ENCODE assay signal across 30 cellular contexts in the genomic region with DNA sequence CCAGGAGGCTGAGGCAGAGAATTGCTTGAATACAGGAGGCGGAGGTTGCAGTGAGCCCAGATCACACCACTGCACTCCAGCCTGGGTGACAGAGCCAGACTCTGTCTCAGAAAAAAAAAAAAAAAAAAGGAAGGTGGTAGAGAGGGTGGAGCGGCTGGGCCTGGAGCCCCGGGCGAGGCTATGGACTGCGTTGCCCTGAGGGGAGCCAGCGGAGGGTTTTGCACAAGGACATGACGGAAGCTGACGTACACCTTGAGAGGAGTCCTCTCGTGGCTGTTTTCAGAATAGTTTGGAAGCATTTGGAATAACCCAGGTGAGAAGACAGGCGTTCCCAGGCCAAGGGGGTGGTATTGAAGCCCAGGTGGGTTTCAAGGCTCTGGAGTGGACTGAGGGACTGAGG. TPM values are rescaled to one million over a fixed set of nuclear protein-coding genes. Genes with fewer than 3 reads are reported as not detected.
"Had no signal": no experiment of that assay in that cellular context is flagged by ENCODE, and none has a peak within 500 bp of the region (broad histone marks: within the 10 kb centered on the region; RNA-seq: fewer than 3 reads in every experiment).

No MANE protein-coding gene starts in this region.

- H3K27me3 ChIP-seq: breast epithelium, SJCRH30 had no signal

- H3K9me3 Mint-ChIP-seq: activated CD4-positive, alpha-beta memory T cell treated with anti-CD3 and anti-CD28 coated beads, Interleukin-2, amount 10 ng/mL, durations not matched to agents 7 days and 5 days; activated naive CD4-positive, alpha-beta T cell treated with anti-CD3 and anti-CD28 coated beads, Interleukin-2, amount 10 ng/mL, durations not matched to agents 7 days and 5 days; activated naive CD8-positive, alpha-beta T cell treated with anti-CD3 and anti-CD28 coated beads for 36 hours; activated T-cell treated with anti-CD3 and anti-CD28 coated beads, Interleukin-2, amount 50 U/mL, for 72 hours; activated T-helper 2 cell treated with anti-CD3 and anti-CD28 coated beads, Interferon-gamma antibody, Interleukin-2, Interleukin-4, amounts not matched to agents 10 μg/mL and 5 μg/mL and 100 μg/mL, durations not matched to agents 14 hours and 24 hours and 36 hours had no signal

- H3K27ac ChIP-seq: breast epithelium, SJCRH30, VCaP had no signal

- H3K4me2 ChIP-seq: SK-N-SH had no signal

- H3K27ac Mint-ChIP-seq: activated CD4-positive, alpha-beta memory T cell treated with anti-CD3 and anti-CD28 coated beads, Interleukin-2, amount 10 ng/mL, durations not matched to agents 7 days and 5 days; activated CD4-positive, alpha-beta T cell treated with anti-CD3 and anti-CD28 coated beads for 36 hours; activated naive CD4-positive, alpha-beta T cell treated with anti-CD3 and anti-CD28 coated beads, Interleukin-2, amount 10 ng/mL, durations not matched to agents 7 days and 5 days; activated naive CD8-positive, alpha-beta T cell treated with anti-CD3 and anti-CD28 coated beads for 36 hours; activated T-cell treated with anti-CD3 and anti-CD28 coated beads, Interleukin-2, amount 50 U/mL, for 72 hours; activated T-helper 2 cell treated with anti-CD3 and anti-CD28 coated beads, Interferon-gamma antibody, Interleukin-2, Interleukin-4, amounts not matched to agents 10 μg/mL and 5 μg/mL and 100 μg/mL, durations not matched to agents 14 hours and 24 hours and 36 hours had no signal

- H3K4me3 Mint-ChIP-seq: activated CD4-positive, alpha-beta memory T cell treated with anti-CD3 and anti-CD28 coated beads, Interleukin-2, amount 10 ng/mL, durations not matched to agents 7 days and 5 days; activated CD4-positive, alpha-beta T cell treated with anti-CD3 and anti-CD28 coated beads for 36 hours; activated naive CD4-positive, alpha-beta T cell treated with anti-CD3 and anti-CD28 coated beads, Interleukin-2, amount 10 ng/mL, durations not matched to agents 7 days and 5 days; activated naive CD8-positive, alpha-beta T cell treated with anti-CD3 and anti-CD28 coated beads for 36 hours; activated T-cell treated with anti-CD3 and anti-CD28 coated beads, Interleukin-2, amount 50 U/mL, for 72 hours had no signal

- DNase-seq: activated CD4-positive, alpha-beta memory T cell treated with anti-CD3 and anti-CD28 coated beads, Interleukin-2, amount 10 ng/mL, durations not matched to agents 7 days and 5 days; activated CD4-positive, alpha-beta T cell treated with anti-CD3 and anti-CD28 coated beads for 36 hours; activated CD4-positive, alpha-beta T cell treated with anti-CD3 and anti-CD28 coated beads, Interleukin-2, amount 50 U/mL, for 1 hour; activated gamma-delta T cell treated with Interleukin-2 at 50 U/mL for 16 hours; activated naive CD4-positive, alpha-beta T cell treated with anti-CD3 and anti-CD28 coated beads, Interleukin-2, amount 10 ng/mL, durations not matched to agents 7 days and 5 days; activated naive CD8-positive, alpha-beta T cell treated with anti-CD3 and anti-CD28 coated beads for 36 hours; activated T-cell treated with anti-CD3 and anti-CD28 coated beads for 4 hours; activated T-cell treated with anti-CD3 and anti-CD28 coated beads, Interleukin-2, amount 50 U/mL, for 72 hours; Karpas-422; MM.1S; NCI-H1105; NCI-H1436; NCI-H1694 treated with DMSO at 0.1 percent for 48 hours; NCI-H2029 treated with DMSO at 0.1 percent for 48 hours; NCI-H345; NCI-H510A; NCI-H526 treated with DMSO at 0.1 percent for 48 hours; NCI-H82; Right ventricle myocardium superior; SJCRH30; SK-N-SH; T-helper 1 cell had no signal

- ATAC-seq: activated CD4-positive, alpha-beta T cell treated with anti-CD3 and anti-CD28 coated beads for 36 hours; activated T-cell treated with anti-CD3 and anti-CD28 coated beads, Interleukin-2, amount 50 U/mL, for 72 hours; K562 had no signal

- H3K36me3 ChIP-seq: breast epithelium, SJCRH30 had no signal

- H3K4me1 ChIP-seq: breast epithelium had no signal

- H3K36me3 Mint-ChIP-seq: activated naive CD4-positive, alpha-beta T cell treated with anti-CD3 and anti-CD28 coated beads, Interleukin-2, amount 10 ng/mL, durations not matched to agents 7 days and 5 days; activated naive CD8-positive, alpha-beta T cell treated with anti-CD3 and anti-CD28 coated beads for 36 hours had no signal

- H3K9ac ChIP-seq: SK-N-SH had no signal

- H3K4me3 ChIP-seq: breast epithelium, K562, SJCRH30 had no signal

- H3K9me3 ChIP-seq: breast epithelium, SK-N-SH had no signal

RNA-seq across cellular contexts. Expression of gene FBLIM1, which starts 6.9 kb away (rescaled TPM):
- total RNA-seq: activated CD4-positive, alpha-beta memory T cell treated with anti-CD3 and anti-CD28 coated beads, Interleukin-2, amount 10 ng/mL, durations not matched to agents 7 days and 5 days; activated CD8-positive, alpha-beta memory T cell treated with anti-CD3 and anti-CD28 coated beads for 36 hours; activated naive CD8-positive, alpha-beta T cell treated with anti-CD3 and anti-CD28 coated beads for 36 hours; activated T-cell treated with anti-CD3 and anti-CD28 coated beads, Interleukin-2, amount 50 U/mL, for 72 hours; activated T-helper 2 cell treated with anti-CD3 and anti-CD28 coated beads, Interferon-gamma antibody, Interleukin-2, Interleukin-4, amounts not matched to agents 10 μg/mL and 5 μg/mL and 100 μg/mL, durations not matched to agents 14 hours and 24 hours and 36 hours; OCI-LY7; T-helper 2 cell treated with Interferon-gamma antibody and Interleukin-4, amounts not matched to agents 100 ng/mL and 5 ng/mL, for 36 hours had no signal

RNA-seq across cellular contexts. Expression of gene TMEM82, which starts 9.4 kb away (rescaled TPM):
- total RNA-seq: activated CD4-positive, alpha-beta memory T cell treated with anti-CD3 and anti-CD28 coated beads, Interleukin-2, amount 10 ng/mL, durations not matched to agents 7 days and 5 days; activated CD4-positive, alpha-beta T cell treated with anti-CD3 and anti-CD28 coated beads for 36 hours; activated CD8-positive, alpha-beta memory T cell treated with anti-CD3 and anti-CD28 coated beads for 36 hours; activated naive CD8-positive, alpha-beta T cell treated with anti-CD3 and anti-CD28 coated beads for 36 hours; activated T-helper 2 cell treated with anti-CD3 and anti-CD28 coated beads, Interferon-gamma antibody, Interleukin-2, Interleukin-4, amounts not matched to agents 10 μg/mL and 5 μg/mL and 100 μg/mL, durations not matched to agents 14 hours and 24 hours and 36 hours; breast epithelium; K562; OCI-LY7; Right ventricle myocardium superior; RPMI7951; SJCRH30; T-helper 2 cell treated with Interferon-gamma antibody and Interleukin-4, amounts not matched to agents 100 ng/mL and 5 ng/mL, for 36 hours had no signal
